ENCODE assay signal across 8 cellular contexts in genomic region chr6:129748901-129749748, GRCh38. TPM values are rescaled to one million over a fixed set of nuclear protein-coding genes. Genes with fewer than 3 reads are reported as not detected.
DNase-seq lines count a peak whose midpoint lies in the region; ATAC-seq, FAIRE-seq and TF ChIP-seq lines count a peak whose summit lies in the region.

No MANE protein-coding gene starts in this region.

- TF ChIP-seq CTCF in heart left ventricle (IDR thresholded peaks at IDR 0.05), result no peak
- no peak for TF ChIP-seq CTCF in fibroblast of villous mesenchyme (IDR thresholded peaks at IDR 0.05; ENCODE audit: insufficient read depth, low read depth, low read length)
- no peak for TF ChIP-seq CTCF in upper lobe of left lung (IDR thresholded peaks at IDR 0.05)
- no peak for TF ChIP-seq CTCF in coronary artery (IDR thresholded peaks at IDR 0.05)
- TF ChIP-seq CTCF in pancreas (IDR thresholded peaks at IDR 0.05), result no peak

- H3K9me3 ChIP-seq in heart left ventricle (no peaks in the 10 kb centered on the region), right cardiac atrium (ENCODE audit: control insufficient read depth, low read length) (no peaks in the 10 kb centered on the region), upper lobe of left lung (no peaks in the 10 kb centered on the region), pancreas (no peaks in the 10 kb centered on the region)

- H3K4me3 ChIP-seq in heart left ventricle (peak overlapping the region in 1 of 12 donors; percentile 21), right cardiac atrium (ENCODE audit: low read length) (no peak overlapping the region), fibroblast of villous mesenchyme (ENCODE audit: low read depth, low read length) (peak overlapping the region; percentile 22), upper lobe of left lung (peak overlapping the region in 1 of 4 donors; percentile 5), coronary artery (no peak overlapping the region), pancreas (no peak overlapping the region)

- peak overlapping the region; percentile 54 to 77 (median 72) for H3K4me3 Mint-ChIP-seq in T-cell

- H3K27me3 ChIP-seq in heart left ventricle (no peaks in the 10 kb centered on the region), right cardiac atrium (ENCODE audit: control insufficient read depth, insufficient read depth) (no peaks in the 10 kb centered on the region), upper lobe of left lung (no peaks in the 10 kb centered on the region), pancreas (no peaks in the 10 kb centered on the region)

- CTCF ChIA-PET in T-cell (lab: Charles Lee), result interaction anchor here (0.5 to 3.6 kb wide), 20 partner anchors 8 to 1796 kb away, joined by 3 to 51 read pairs (median 4); partner anchors contain the start of gene ARHGAP18 (in 1 of the 2)

- H3K27ac ChIP-seq in heart left ventricle, result peak overlapping the region; percentile 2 to 87 (median 40)
- no peak overlapping the region for H3K27ac ChIP-seq in right cardiac atrium (ENCODE audit: low read length)
- H3K27ac ChIP-seq in upper lobe of left lung, result peak overlapping the region; percentile 5 to 73 (median 54)
- peak overlapping the region in 1 of 2 donors; percentile 15 for H3K27ac ChIP-seq in coronary artery
- H3K27ac ChIP-seq in pancreas, result no peak overlapping the region

- DNase-seq in heart left ventricle (no peak), right cardiac atrium (no peak), T-cell (no peak), fibroblast of villous mesenchyme (ENCODE audit: low read depth) (peak; percentile 65), upper lobe of left lung (no peak), coronary artery (ENCODE audit: low spot score) (no peak), pancreas (no peak)

- intact Hi-C loops in heart left ventricle (cut with DNase I), result loop anchor here in 1 of 10 donors (10.0 kb wide), 1 partner anchor 254 kb away; no protein-coding TSS in a partner anchor
- intact Hi-C loops in right cardiac atrium (cut with DNase I), result no loop called here
- intact Hi-C loops in pancreas (cut with DNase I), result no loop called here

- peaks cover 51 to 63% (median 51%) of the 10 kb centered on the region in 3 donors for H3K4me1 Mint-ChIP-seq in T-cell

- ATAC-seq in heart left ventricle (peak in 1 of 4 donors; percentile 19), right cardiac atrium (no peak), T-cell (replicated peaks in 1 of 4) (peak in 1 of 4 experiments; percentile 3), upper lobe of left lung (ENCODE audit: low FRiP score in 2 of 2) (no peak), GM21515 (IDR thresholded peaks at IDR 0.05; ENCODE audit: unreplicated experiment) (no peak), pancreas (no peak)

- H3K4me1 ChIP-seq in heart left ventricle (peaks cover 0 to 56% (median 23%) of the 10 kb centered on the region in 12 donors), right cardiac atrium (ENCODE audit: control insufficient read depth, insufficient read depth, low read length) (no peaks in the 10 kb centered on the region), upper lobe of left lung (peaks cover 25 to 29% (median 26%) of the 10 kb centered on the region in 4 donors), pancreas (no peaks in the 10 kb centered on the region)

- POLR2A ChIA-PET in T-cell (lab: Charles Lee), result interaction anchor here (0.6 to 1.0 kb wide), 3 partner anchors 20 to 1858 kb away, joined by 3 to 4 read pairs (median 3); no protein-coding TSS in a partner anchor

- no peaks in the 10 kb centered on the region for H3K27me3 Mint-ChIP-seq in T-cell

- WGBS in heart left ventricle, 4 donors, result 79 to 83% (median 81%) methylated on average over 7 of the region's 7 CpGs
- WGBS in right cardiac atrium, result 77% methylated on average over 7 of the region's 7 CpGs
- 66 to 72% methylated on average over 7 of the region's 7 CpGs for WGBS in upper lobe of left lung, 2 donors
- WGBS in pancreas, 2 donors, result 80 to 81% methylated on average over 7 of the region's 7 CpGs

- no peak for FAIRE-seq in pancreas (lab: Jason Lieb, UNC)

- TF ChIP-seq POLR2A in heart left ventricle (IDR thresholded peaks at IDR 0.05) (no peak), upper lobe of left lung (IDR thresholded peaks at IDR 0.05) (no peak)

- H3K27ac Mint-ChIP-seq in T-cell, result peak overlapping the region; percentile 92 to 95

- TF ChIP-seq EP300 in upper lobe of left lung (IDR thresholded peaks at IDR 0.05), result no peak

- no peaks in the 10 kb centered on the region for H3K36me3 Mint-ChIP-seq in T-cell

- H3K9me3 Mint-ChIP-seq in T-cell, result no peaks in the 10 kb centered on the region

- H3K36me3 ChIP-seq in heart left ventricle (no peaks in the 10 kb centered on the region), upper lobe of left lung (no peaks in the 10 kb centered on the region), pancreas (no peaks in the 10 kb centered on the region)

RNA-seq across cellular contexts. Expression of gene ARHGAP18, which starts 39.1 kb away (rescaled TPM):
- 10 to 100 TPM in 2 of 9 donors, 1 to 10 TPM in 7; 2.8 to 26.4 (median 4.1) TPM for total RNA-seq in heart left ventricle
- polyA plus RNA-seq in heart left ventricle, result 1 to 10 TPM; 1.6 to 2.8 TPM
- total RNA-seq in right cardiac atrium, result 1 to 10 TPM; 5.3 to 6.5 (median 5.8) TPM
- 3.0 TPM for polyA plus RNA-seq in right cardiac atrium
- 1 to 10 TPM; 3.6 to 4.3 (median 4.0) TPM for total RNA-seq in T-cell
- total RNA-seq in fibroblast of villous mesenchyme, result 30.9 and 47.1 TPM in 2 replicates
- total RNA-seq in upper lobe of left lung, result 10 to 100 TPM; 30.4 to 56.8 (median 48.9) TPM
- total RNA-seq in pancreas, result 10 to 100 TPM; 22.9 to 41.0 (median 29.6) TPM
- 10 to 100 TPM in 1 of 2 donors, 1 to 10 TPM in 1; 8.2 to 11.6 TPM for polyA plus RNA-seq in pancreas

Comparison
In these comparisons a context has a peak if more than half of its experiments do, and no peak if none do; other contexts are left out.
1. H3K27ac ChIP-seq: peak in heart left ventricle (12 of 12) and upper lobe of left lung (4 of 4); none in right cardiac atrium (single experiment) and pancreas (0 of 4).